Comparison of ENCODE assay signal across 30 cellular contexts in the genomic region with DNA sequence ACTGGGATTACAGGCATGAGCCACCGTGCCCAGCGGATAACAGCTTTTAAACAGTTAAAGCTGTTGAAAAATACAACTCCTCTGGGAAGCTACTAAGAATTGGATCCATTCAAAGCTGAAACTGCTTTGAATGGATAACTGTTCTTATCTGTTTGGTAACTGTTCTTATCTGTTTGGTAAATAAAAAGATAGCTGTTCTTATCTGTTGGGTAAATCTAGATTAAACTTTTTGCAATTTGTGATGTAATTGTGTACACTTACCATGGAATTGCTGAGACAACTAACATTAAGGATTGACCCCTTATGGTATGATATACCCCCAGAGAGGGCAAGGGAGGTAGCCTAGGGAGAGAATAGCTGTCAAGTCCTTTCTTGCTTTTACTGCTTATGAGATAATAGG. TPM values are rescaled to one million over a fixed set of nuclear protein-coding genes. Genes with fewer than 3 reads are reported as not detected.
"Had no signal": no experiment of that assay in that cellular context is flagged by ENCODE, and none has a peak within 500 bp of the region (broad histone marks: within the 10 kb centered on the region; RNA-seq: fewer than 3 reads in every experiment).

No MANE protein-coding gene starts in this region.

- H3K36me3 ChIP-seq: ascending aorta, breast epithelium, cardiac muscle cell, colonic mucosa, esophagus squamous epithelium, gastroesophageal sphincter had no signal

- H3K4me1 ChIP-seq: ascending aorta, breast epithelium, colonic mucosa, esophagus squamous epithelium had no signal

- H3K4me3 ChIP-seq: ascending aorta, breast epithelium, cardiac muscle cell, colonic mucosa, esophagus squamous epithelium, gastroesophageal sphincter had no signal

- H3K9me3 ChIP-seq: ascending aorta, breast epithelium, colonic mucosa, esophagus squamous epithelium, gastroesophageal sphincter had no signal

- ATAC-seq: activated CD4-positive, alpha-beta T cell treated with anti-CD3 and anti-CD28 coated beads for 36 hours; activated naive CD4-positive, alpha-beta T cell treated with anti-CD3 and anti-CD28 coated beads, Interleukin-2, amount 50 U/mL, for 72 hours; activated T-cell treated with anti-CD3 and anti-CD28 coated beads, Interleukin-2, amount 50 U/mL, for 72 hours; gastroesophageal sphincter; T-helper 17 cell had no signal

- H3K4me1 Mint-ChIP-seq: activated CD4-positive, alpha-beta memory T cell treated with anti-CD3 and anti-CD28 coated beads, Interleukin-2, amount 10 ng/mL, durations not matched to agents 7 days and 5 days; activated CD4-positive, alpha-beta T cell treated with anti-CD3 and anti-CD28 coated beads for 36 hours; activated CD4-positive, alpha-beta T cell treated with anti-CD3 and anti-CD28 coated beads, Interleukin-2, amount 10 ng/mL, durations not matched to agents 24 days and 14 days; activated naive CD4-positive, alpha-beta T cell treated with anti-CD3 and anti-CD28 coated beads, Interleukin-2, amount 10 ng/mL, durations not matched to agents 7 days and 5 days; activated naive CD8-positive, alpha-beta T cell treated with anti-CD3 and anti-CD28 coated beads, Interleukin-2, amount 10 ng/mL, durations not matched to agents 7 days and 5 days; T-helper 17 cell had no signal

- DNase-seq: activated CD4-positive, alpha-beta memory T cell treated with anti-CD3 and anti-CD28 coated beads, Interleukin-2, amount 10 ng/mL, durations not matched to agents 7 days and 5 days; activated CD4-positive, alpha-beta T cell treated with anti-CD3 and anti-CD28 coated beads for 36 hours; activated CD4-positive, alpha-beta T cell treated with anti-CD3 and anti-CD28 coated beads, Interleukin-2, amount 10 ng/mL, durations not matched to agents 24 days and 14 days; activated CD4-positive, CD25-positive, alpha-beta regulatory T cell; activated CD4-positive, CD25-positive, alpha-beta regulatory T cell treated with anti-CD3 and anti-CD28 coated beads, Interleukin-2, amount 50 U/mL, for 72 hours; activated CD8-positive, alpha-beta memory T cell treated with anti-CD3 and anti-CD28 coated beads, Interleukin-2, amount 50 U/mL, for 48 hours; activated gamma-delta T cell; activated naive CD4-positive, alpha-beta T cell; activated naive CD4-positive, alpha-beta T cell treated with anti-CD3 and anti-CD28 coated beads, Interleukin-2, amount 10 ng/mL, durations not matched to agents 7 days and 5 days; activated naive CD8-positive, alpha-beta T cell treated with anti-CD3 and anti-CD28 coated beads, Interleukin-2, amount 10 ng/mL, durations not matched to agents 7 days and 5 days; activated T-cell treated with anti-CD3 and anti-CD28 coated beads for 4 hours; activated T-cell treated with anti-CD3 and anti-CD28 coated beads, Interleukin-2, amount 50 U/mL, for 24 hours; activated T-cell treated with anti-CD3 and anti-CD28 coated beads, Interleukin-2, amount 50 U/mL, for 72 hours; central memory CD4-positive, alpha-beta T cell; cerebellar nuclear complex; colonic mucosa; effector CD8-positive, alpha-beta T cell; esophagus squamous epithelium; foreskin melanocyte; T-helper 1 cell; T-helper 17 cell; T1000 had no signal

- H3K27ac ChIP-seq: ascending aorta, breast epithelium, cardiac muscle cell, colonic mucosa, epithelial cell of prostate, esophagus squamous epithelium, gastroesophageal sphincter had no signal

- H3K36me3 Mint-ChIP-seq: activated naive CD4-positive, alpha-beta T cell treated with anti-CD3 and anti-CD28 coated beads, Interleukin-2, amount 10 ng/mL, durations not matched to agents 7 days and 5 days; activated naive CD4-positive, alpha-beta T cell treated with anti-CD3 and anti-CD28 coated beads, Interleukin-2, amount 50 U/mL, for 72 hours; activated naive CD8-positive, alpha-beta T cell treated with anti-CD3 and anti-CD28 coated beads, Interleukin-2, amount 10 ng/mL, durations not matched to agents 7 days and 5 days had no signal

- H3K27me3 ChIP-seq: ascending aorta, breast epithelium, cardiac muscle cell, colonic mucosa, esophagus squamous epithelium, gastroesophageal sphincter had no signal

- H3K4me3 Mint-ChIP-seq: activated CD4-positive, alpha-beta memory T cell treated with anti-CD3 and anti-CD28 coated beads, Interleukin-2, amount 10 ng/mL, durations not matched to agents 7 days and 5 days; activated CD4-positive, alpha-beta T cell treated with anti-CD3 and anti-CD28 coated beads for 36 hours; activated CD4-positive, alpha-beta T cell treated with anti-CD3 and anti-CD28 coated beads, Interleukin-2, amount 10 ng/mL, durations not matched to agents 24 days and 14 days; activated naive CD4-positive, alpha-beta T cell treated with anti-CD3 and anti-CD28 coated beads, Interleukin-2, amount 10 ng/mL, durations not matched to agents 7 days and 5 days; activated naive CD8-positive, alpha-beta T cell treated with anti-CD3 and anti-CD28 coated beads, Interleukin-2, amount 10 ng/mL, durations not matched to agents 7 days and 5 days; activated T-cell treated with anti-CD3 and anti-CD28 coated beads, Interleukin-2, amount 50 U/mL, for 24 hours; activated T-cell treated with anti-CD3 and anti-CD28 coated beads, Interleukin-2, amount 50 U/mL, for 72 hours; brain; T-helper 17 cell; T-helper 2 cell treated with Interferon-gamma antibody and Interleukin-4, amounts not matched to agents 5 μg/mL and 100 μg/mL, for 36 hours had no signal

- H3K27me3 Mint-ChIP-seq: activated CD4-positive, alpha-beta T cell treated with anti-CD3 and anti-CD28 coated beads, Interleukin-2, amount 10 ng/mL, durations not matched to agents 24 days and 14 days; activated naive CD4-positive, alpha-beta T cell treated with anti-CD3 and anti-CD28 coated beads, Interleukin-2, amount 10 ng/mL, durations not matched to agents 7 days and 5 days; activated T-cell treated with anti-CD3 and anti-CD28 coated beads, Interleukin-2, amount 50 U/mL, for 24 hours had no signal

- H3K27ac Mint-ChIP-seq: activated CD4-positive, alpha-beta memory T cell treated with anti-CD3 and anti-CD28 coated beads, Interleukin-2, amount 10 ng/mL, durations not matched to agents 7 days and 5 days; activated CD4-positive, alpha-beta T cell treated with anti-CD3 and anti-CD28 coated beads for 36 hours; activated CD4-positive, alpha-beta T cell treated with anti-CD3 and anti-CD28 coated beads, Interleukin-2, amount 10 ng/mL, durations not matched to agents 24 days and 14 days; activated naive CD4-positive, alpha-beta T cell treated with anti-CD3 and anti-CD28 coated beads, Interleukin-2, amount 10 ng/mL, durations not matched to agents 7 days and 5 days; activated naive CD4-positive, alpha-beta T cell treated with anti-CD3 and anti-CD28 coated beads, Interleukin-2, amount 50 U/mL, for 72 hours; activated naive CD8-positive, alpha-beta T cell treated with anti-CD3 and anti-CD28 coated beads, Interleukin-2, amount 10 ng/mL, durations not matched to agents 7 days and 5 days; activated T-cell treated with anti-CD3 and anti-CD28 coated beads, Interleukin-2, amount 50 U/mL, for 24 hours; activated T-cell treated with anti-CD3 and anti-CD28 coated beads, Interleukin-2, amount 50 U/mL, for 72 hours; brain; T-helper 17 cell; T-helper 2 cell treated with Interferon-gamma antibody and Interleukin-4, amounts not matched to agents 5 μg/mL and 100 μg/mL, for 36 hours had no signal

- H3K9me3 Mint-ChIP-seq: activated CD4-positive, alpha-beta memory T cell treated with anti-CD3 and anti-CD28 coated beads, Interleukin-2, amount 10 ng/mL, durations not matched to agents 7 days and 5 days; activated CD4-positive, alpha-beta T cell treated with anti-CD3 and anti-CD28 coated beads, Interleukin-2, amount 10 ng/mL, durations not matched to agents 24 days and 14 days; activated naive CD4-positive, alpha-beta T cell treated with anti-CD3 and anti-CD28 coated beads, Interleukin-2, amount 50 U/mL, for 72 hours; activated naive CD8-positive, alpha-beta T cell treated with anti-CD3 and anti-CD28 coated beads, Interleukin-2, amount 10 ng/mL, durations not matched to agents 7 days and 5 days; activated T-cell treated with anti-CD3 and anti-CD28 coated beads, Interleukin-2, amount 50 U/mL, for 24 hours; activated T-cell treated with anti-CD3 and anti-CD28 coated beads, Interleukin-2, amount 50 U/mL, for 72 hours; T-helper 2 cell treated with Interferon-gamma antibody and Interleukin-4, amounts not matched to agents 5 μg/mL and 100 μg/mL, for 36 hours had no signal

RNA-seq across cellular contexts. Expression of a gene that starts 58.2 kb away (rescaled TPM):
- total RNA-seq: ascending aorta, colonic mucosa, T-helper 17 cell had no signal
